ENCODE assay signal across 1 cellular context in the genomic region with DNA sequence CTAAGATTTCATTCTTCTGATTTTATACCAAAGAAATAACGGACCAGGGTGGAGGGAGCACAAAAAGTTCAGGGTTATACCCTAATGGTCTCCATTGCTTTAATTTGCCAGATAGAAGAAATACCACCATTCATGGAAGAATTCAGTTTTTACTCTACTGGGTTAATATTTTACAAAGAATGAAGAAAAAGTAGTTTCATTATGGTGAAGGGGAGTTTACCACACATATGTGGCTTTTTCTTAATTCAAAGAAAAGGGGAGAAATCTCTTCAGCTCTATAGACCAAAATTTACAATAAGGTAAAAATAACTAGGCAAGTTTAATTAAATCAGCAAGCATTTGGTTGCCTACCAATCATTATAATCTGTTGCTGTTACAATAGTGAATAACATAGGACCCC.
TF ChIP-seq lines count a peak whose summit lies in the region.

No MANE protein-coding gene starts in this region.

TF ChIP-seq in endothelial cell of umbilical vein, 7 proteins besides CTCF, POLR2A, EP300 and RAD21 (continued from another document):
- TF ChIP-seq JUN (IDR thresholded peaks at IDR 0.05; ENCODE audit: borderline replicate concordance, insufficient read depth, insufficient read length, low read depth) (no peak), POLR2AphosphoS5 (IDR thresholded peaks at IDR 0.05; ENCODE audit: insufficient read depth, low read depth, low read length) (no peak), MAX (IDR thresholded peaks at IDR 0.05; ENCODE audit: insufficient read depth, insufficient read length) (no peak)
